Comparison of ENCODE assay signal across 14 cellular contexts in genomic region chr13:41268764-41269163, GRCh38. TPM values are rescaled to one million over a fixed set of nuclear protein-coding genes. Genes with fewer than 3 reads are reported as not detected.
DNase-seq lines count a peak whose midpoint lies in the region; ATAC-seq lines count a peak whose summit lies in the region.
"Had no signal": no experiment of that assay in that cellular context is flagged by ENCODE, and none has a peak within 500 bp of the region (broad histone marks: within the 10 kb centered on the region; RNA-seq: fewer than 3 reads in every experiment).

No MANE protein-coding gene starts in this region.

- H3K4me1 ChIP-seq in Karpas-422 (ENCODE audit: low read length), result peaks cover 2% of the 10 kb centered on the region; the same call in 1 of the 2 replicates
- H3K4me1 ChIP-seq in effector memory CD4-positive, alpha-beta T cell (ENCODE audit: control insufficient read depth, insufficient read depth, low read length, poor library complexity, severe bottlenecking), result no peaks in the 10 kb centered on the region
- H3K4me1 ChIP-seq: gastroesophageal sphincter had no signal

- no peaks in the 10 kb centered on the region for H4K20me1 ChIP-seq in Karpas-422 (ENCODE audit: insufficient read depth, low read depth, low read length)

- H3K4me2 ChIP-seq in Karpas-422 (ENCODE audit: low read depth, low read length, poor library complexity, severe bottlenecking), result no peak overlapping the region

- no peak overlapping the region for H3K9ac ChIP-seq in Karpas-422 (ENCODE audit: low read length)

- H3K79me2 ChIP-seq in Karpas-422 (ENCODE audit: low read length), result no peaks in the 10 kb centered on the region

- peak; percentile 13 for DNase-seq in NCI-H2227 (lab: John Stamatoyannopoulos, UW; ENCODE audit: unreplicated experiment)
- no peak for DNase-seq in NCI-H2227 treated with DMSO at 0.1 percent for 48 hours (lab: John Stamatoyannopoulos, UW)
- DNase-seq in Karpas-422, result peak; percentile 76
- DNase-seq in amniotic epithelial cell (ENCODE audit: low read depth), result peak; percentile 29
- peak; percentile 26 to 28 for DNase-seq in lung microvascular endothelial cell (ENCODE audit: low read depth in 2 of 2)
- no peak for DNase-seq in effector memory CD4-positive, alpha-beta T cell
- DNase-seq: central memory CD4-positive, alpha-beta T cell; GF-D8; ovary; stimulated activated naive CD4-positive, alpha-beta T cell treated with Interleukin-2 at 50 U/mL for 16 hours had no signal

- H3K9me2 ChIP-seq in Karpas-422 (replicated peaks; ENCODE audit: insufficient read depth, low read length), result no peaks in the 10 kb centered on the region

- H3K36me3 ChIP-seq in Karpas-422 (ENCODE audit: insufficient read depth, low read length), result no peaks in the 10 kb centered on the region
- no peaks in the 10 kb centered on the region for H3K36me3 ChIP-seq in effector memory CD4-positive, alpha-beta T cell (ENCODE audit: control insufficient read depth, insufficient read depth, low read length)
- H3K36me3 ChIP-seq: gastroesophageal sphincter, ovary had no signal

- ATAC-seq in HG02852 (IDR thresholded peaks at IDR 0.05; ENCODE audit: unreplicated experiment) (no peak), GM18498 (IDR thresholded peaks at IDR 0.05; ENCODE audit: unreplicated experiment) (no peak)
- ATAC-seq: gastroesophageal sphincter had no signal

- no peak overlapping the region for H3K27ac ChIP-seq in Karpas-422 (ENCODE audit: low read length)
- H3K27ac ChIP-seq in effector memory CD4-positive, alpha-beta T cell (ENCODE audit: insufficient read depth, low read length, poor library complexity, severe bottlenecking), result no peak overlapping the region
- H3K27ac ChIP-seq: gastroesophageal sphincter, ovary, VCaP had no signal

- H3K9me3 ChIP-seq in Karpas-422 (ENCODE audit: low read length), result peaks cover 17% of the 10 kb centered on the region
- no peaks in the 10 kb centered on the region for H3K9me3 ChIP-seq in effector memory CD4-positive, alpha-beta T cell (ENCODE audit: control insufficient read depth, low read length)

- no peaks in the 10 kb centered on the region for H3K27me3 ChIP-seq in Karpas-422 (ENCODE audit: low read length)
- H3K27me3 ChIP-seq in effector memory CD4-positive, alpha-beta T cell (replicated peaks; ENCODE audit: control insufficient read depth, insufficient read depth, low read length, poor library complexity, severe bottlenecking), result no peaks in the 10 kb centered on the region
- H3K27me3 ChIP-seq: gastroesophageal sphincter, ovary had no signal

- H2AFZ ChIP-seq in Karpas-422 (ENCODE audit: low read length), result no peak overlapping the region

- no peak overlapping the region for H3K4me3 ChIP-seq in Karpas-422 (ENCODE audit: low read length)
- no peak overlapping the region for H3K4me3 ChIP-seq in effector memory CD4-positive, alpha-beta T cell (ENCODE audit: insufficient read depth, low read depth, low read length, poor library complexity, severe bottlenecking)
- H3K4me3 ChIP-seq: gastroesophageal sphincter, ovary had no signal

RNA-seq across cellular contexts. Expression of gene MTRF1, which starts 5.4 kb away (rescaled TPM):
- 15.1 and 34.2 TPM in 2 replicates for total RNA-seq in Karpas-422 (2014; rRNA removed; shearing (Covaris generic); ENCODE audit: low replicate concordance)
- total RNA-seq in lung microvascular endothelial cell, result 6.5 and 11.1 TPM in 2 replicates

RNA-seq across cellular contexts. Expression of gene NAA16, which starts 42.3 kb away (rescaled TPM):
- 13.2 and 26.7 TPM in 2 replicates for total RNA-seq in Karpas-422 (2014; rRNA removed; shearing (Covaris generic); ENCODE audit: low replicate concordance)
- 3.5 and 4.6 TPM in 2 replicates for total RNA-seq in lung microvascular endothelial cell

Comparison
In these comparisons a context has a peak if more than half of its experiments do, and no peak if none do; other contexts are left out.
1. DNase-seq: peak in NCI-H2227 (single experiment), Karpas-422 (single experiment), amniotic epithelial cell (single experiment) and lung microvascular endothelial cell (2 of 2); none in NCI-H2227 treated with DMSO at 0.1 percent for 48 hours (single experiment) and effector memory CD4-positive, alpha-beta T cell (0 of 3).